ENCODE assay signal across 18 cellular contexts in the genomic region with DNA sequence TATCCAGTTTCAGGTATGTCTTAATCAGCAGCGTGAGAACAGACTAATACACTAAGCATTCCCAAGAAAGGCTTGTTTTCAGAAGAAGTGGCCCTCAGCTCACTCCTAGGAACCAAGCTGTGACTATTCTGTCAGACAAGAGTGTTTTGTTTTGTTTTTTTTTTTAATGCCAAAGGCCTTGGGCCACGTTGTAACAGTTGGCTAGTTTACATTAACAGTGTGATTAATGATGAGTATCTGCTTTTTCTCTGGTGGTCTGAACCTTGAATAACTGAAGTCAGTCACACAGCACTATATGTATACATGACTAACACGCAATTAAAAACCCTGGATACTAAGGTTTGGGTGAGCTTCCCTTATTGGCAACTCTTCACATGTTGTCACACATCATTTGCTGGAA.
"Had no signal": no experiment of that assay in that cellular context is flagged by ENCODE, and none has a peak within 500 bp of the region (broad histone marks: within the 10 kb centered on the region; RNA-seq: fewer than 3 reads in every experiment).

No MANE protein-coding gene starts in this region.

- H3K79me2 ChIP-seq: hepatocyte had no signal

- H3K4me3 ChIP-seq: hepatocyte, left ventricle myocardium inferior, smooth muscle cell, suprapubic skin had no signal

- DNase-seq: activated CD4-positive, CD25-positive, alpha-beta regulatory T cell treated with anti-CD3 and anti-CD28 coated beads, Interleukin-2, amount 50 U/mL, for 72 hours; activated naive CD4-positive, alpha-beta T cell treated with Interleukin-2 at 50 U/mL for 16 hours; anterior cingulate cortex; kidney; left ventricle myocardium inferior; nucleus accumbens; right cardiac atrium; stimulated activated CD4-positive, alpha-beta T cell treated with anti-CD3 and anti-CD28 coated beads, Interleukin-4, amount 100 ng/mL, for 4 hours; stimulated activated CD8-positive, alpha-beta memory T cell treated with anti-CD3 and anti-CD28 coated beads, Interleukin-4, amount 100 ng/mL, for 48 hours; stimulated activated naive CD8-positive, alpha-beta T cell treated with anti-CD3 and anti-CD28 coated beads, Interleukin-15, Interleukin-2, amounts not matched to agents 100 U/mL and 50 U/mL, for 24 hours; T-cell; T-helper 9 cell; trophoblast cell had no signal

- H3K9me3 ChIP-seq: suprapubic skin had no signal

- H3K36me3 ChIP-seq: left ventricle myocardium inferior, suprapubic skin had no signal

- H3K27me3 ChIP-seq: hepatocyte, suprapubic skin had no signal

- H3K9me3 Mint-ChIP-seq: natural killer cell treated with Interleukin-12 subunit alpha and Interleukin-12 subunit beta and Interleukin-15 and Interleukin-18, amount 100 ng/mL, for 72 hours had no signal

- H3K4me2 ChIP-seq: hepatocyte, smooth muscle cell had no signal

- H3K27ac ChIP-seq: hepatocyte, left ventricle myocardium inferior, suprapubic skin had no signal

- H3K27me3 Mint-ChIP-seq: natural killer cell treated with Interleukin-12 subunit alpha and Interleukin-12 subunit beta and Interleukin-15 and Interleukin-18, amount 100 ng/mL, for 72 hours; progenitor cell of endocrine pancreas; T-cell had no signal

- H3K27ac Mint-ChIP-seq: progenitor cell of endocrine pancreas, T-cell had no signal

- H2AFZ ChIP-seq: hepatocyte had no signal

- ATAC-seq: natural killer cell treated with Interleukin-12 subunit alpha and Interleukin-12 subunit beta and Interleukin-15 and Interleukin-18, amount 100 ng/mL, for 72 hours; right cardiac atrium; stimulated activated naive CD8-positive, alpha-beta T cell treated with anti-CD3 and anti-CD28 coated beads, Interleukin-15, Interleukin-2, amounts not matched to agents 100 U/mL and 50 U/mL, for 24 hours; T-cell had no signal

- H3K4me3 Mint-ChIP-seq: natural killer cell treated with Interleukin-12 subunit alpha and Interleukin-12 subunit beta and Interleukin-15 and Interleukin-18, amount 100 ng/mL, for 72 hours; T-cell had no signal
